Comparison of ENCODE assay signal across 10 cellular contexts in the genomic region with DNA sequence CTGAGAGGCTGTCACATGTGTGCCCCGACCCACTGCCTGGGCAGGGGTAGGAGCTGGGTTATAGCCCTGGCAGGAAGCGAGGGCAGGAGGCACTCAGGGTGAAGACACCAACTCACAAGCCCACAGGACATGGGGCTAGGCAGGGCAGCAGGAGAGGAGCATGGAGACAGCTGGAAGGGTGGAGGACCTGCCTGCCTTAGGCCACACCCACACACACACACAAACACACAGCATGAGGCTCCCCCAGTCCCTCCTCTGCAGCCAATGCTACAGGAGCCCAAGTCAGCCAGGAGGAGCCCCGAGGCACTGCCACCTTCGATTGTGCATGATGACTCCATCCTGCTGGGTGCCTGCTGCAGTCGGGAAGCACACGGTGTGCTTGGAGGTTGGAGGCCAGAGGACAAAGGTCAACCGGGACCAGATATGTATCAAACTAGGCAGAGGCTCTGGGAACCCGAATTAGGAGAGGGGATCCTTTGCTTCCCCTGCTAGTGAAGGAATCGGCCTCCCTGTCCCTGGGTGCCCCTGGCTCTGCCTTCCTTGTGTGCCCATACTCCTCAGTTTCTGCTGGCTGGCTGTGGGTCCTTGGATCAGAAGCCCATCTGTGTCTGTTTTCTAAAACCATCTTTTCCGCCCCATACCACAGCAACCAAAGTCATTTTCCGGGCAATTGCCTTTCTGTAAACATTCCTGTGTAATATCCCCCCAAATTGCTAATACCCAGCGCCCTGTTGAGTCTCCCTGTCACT. TPM values are rescaled to one million over a fixed set of nuclear protein-coding genes. Genes with fewer than 3 reads are reported as not detected.
DNase-seq lines count a peak whose midpoint lies in the region; ATAC-seq and TF ChIP-seq lines count a peak whose summit lies in the region.
"Had no signal": no experiment of that assay in that cellular context is flagged by ENCODE, and none has a peak within 500 bp of the region (broad histone marks: within the 10 kb centered on the region; RNA-seq: fewer than 3 reads in every experiment).

No MANE protein-coding gene starts in this region.

- ATAC-seq in HG03039 (IDR thresholded peaks at IDR 0.05; ENCODE audit: unreplicated experiment) (no peak), gastroesophageal sphincter (no peak)
- ATAC-seq in activated CD4-positive, CD25-positive, alpha-beta regulatory T cell treated with anti-CD3 and anti-CD28 coated beads, Interleukin-2, amount 50 U/mL, for 24 hours, result no peak

- no peak overlapping the region for H4K5ac ChIP-seq in mesendoderm (ENCODE audit: low read length)

- H3K36me3 ChIP-seq in mesendoderm (ENCODE audit: control insufficient read depth, insufficient read depth, low read length), result no peaks in the 10 kb centered on the region
- no peaks in the 10 kb centered on the region for H3K36me3 ChIP-seq in gastroesophageal sphincter
- H3K36me3 ChIP-seq: SJSA1, suprapubic skin had no signal

- no peak for TF ChIP-seq POLR2A in gastroesophageal sphincter (IDR thresholded peaks at IDR 0.05)

- no peak overlapping the region for H2BK5ac ChIP-seq in mesendoderm (ENCODE audit: low read length)

- no peak overlapping the region for H3K4ac ChIP-seq in mesendoderm (ENCODE audit: low read depth, low read length)

- peak overlapping the region; percentile 34 for H3K56ac ChIP-seq in mesendoderm (ENCODE audit: low read length)

- DNase-seq in DMS53 (lab: John Stamatoyannopoulos, UW) (peak; percentile 68), DMS53 treated with DMSO at 0.1 percent for 48 hours (lab: John Stamatoyannopoulos, UW; ENCODE audit: unreplicated experiment) (no peak), M059J (ENCODE audit: low read depth) (peak; percentile 44), mesendoderm (peak; percentile 67)

- H2AK5ac ChIP-seq in mesendoderm (ENCODE audit: low read length), result no peak overlapping the region

- H3K9ac ChIP-seq in mesendoderm (ENCODE audit: low read length), result no peak overlapping the region

- no peaks in the 10 kb centered on the region for H3K27me3 ChIP-seq in mesendoderm (ENCODE audit: insufficient read depth, low read length, poor library complexity)
- peaks cover 75% of the 10 kb centered on the region for H3K27me3 ChIP-seq in gastroesophageal sphincter

- no peak overlapping the region for H3K4me3 ChIP-seq in mesendoderm (ENCODE audit: low read length)
- no peak overlapping the region for H3K4me3 ChIP-seq in gastroesophageal sphincter
- H3K4me3 ChIP-seq: SJSA1, suprapubic skin had no signal

- H3K4me1 ChIP-seq in mesendoderm (ENCODE audit: control insufficient read depth, low read depth, low read length) (peaks cover 2% of the 10 kb centered on the region), gastroesophageal sphincter (peaks cover 0 to 27% (median 0%) of the 10 kb centered on the region in 3 donors)
- H3K4me1 ChIP-seq: SJSA1 had no signal

- H3K79me1 ChIP-seq in mesendoderm (ENCODE audit: low read length), result no peaks in the 10 kb centered on the region

- no peak overlapping the region for H3K18ac ChIP-seq in mesendoderm (ENCODE audit: low read length)

- no CpG with 5 or more reads among the region's 12 CpGs for WGBS in mesendoderm (ENCODE audit: extremely low coverage, insufficient coverage, low lambda C conversion rate)
- 77% methylated on average over 3 of the region's 12 CpGs; no CpG with 5 or more reads in 1 of the 2 donors for WGBS in gastroesophageal sphincter (ENCODE audit: low coverage in 1 of 2), 2 donors

- no peak overlapping the region for H4K8ac ChIP-seq in mesendoderm (ENCODE audit: low read depth, low read length)

- no peak overlapping the region for H3K23ac ChIP-seq in mesendoderm (ENCODE audit: low read length)

- no peaks in the 10 kb centered on the region for H3K9me3 ChIP-seq in gastroesophageal sphincter
- H3K9me3 ChIP-seq: SJSA1, suprapubic skin had no signal

- H2BK120ac ChIP-seq in mesendoderm (ENCODE audit: low read depth, low read length), result no peak overlapping the region

- H3K79me2 ChIP-seq in mesendoderm (ENCODE audit: control insufficient read depth, insufficient read depth, low read length), result no peaks in the 10 kb centered on the region

- TF ChIP-seq CTCF in VCaP (conservative IDR thresholded peaks at IDR 0.05) (no peak), gastroesophageal sphincter (IDR thresholded peaks at IDR 0.05) (no peak)

- peak overlapping the region; percentile 22; the same call in 1 of the 2 replicates for H3K27ac ChIP-seq in VCaP
- no peak overlapping the region for H3K27ac ChIP-seq in mesendoderm (ENCODE audit: low read depth, low read length)
- H3K27ac ChIP-seq in gastroesophageal sphincter, result no peak overlapping the region
- H3K27ac ChIP-seq: SJSA1, suprapubic skin had no signal

- H2BK15ac ChIP-seq in mesendoderm (replicated peaks; ENCODE audit: low read depth), result no peak overlapping the region

- TF ChIP-seq EP300 in gastroesophageal sphincter (IDR thresholded peaks at IDR 0.05), result no peak

- H3K4me2 ChIP-seq in mesendoderm (ENCODE audit: low read length), result no peak overlapping the region

RNA-seq across cellular contexts. Expression of gene SRCIN1, which starts 20.5 kb away (rescaled TPM):
- not detected in 2 replicates for total RNA-seq in M059J (2014; rRNA removed; shearing (Covaris generic))
- polyA plus RNA-seq in mesendoderm (2013, experiment 1 of 2), result 1.5 TPM
- polyA plus RNA-seq in mesendoderm (2013, experiment 2 of 2), result 0.97 TPM
- total RNA-seq in gastroesophageal sphincter, result 1 to 10 TPM in 2 of 4 donors, under 1 TPM in 2; 0.67 to 2.6 (median 1.5) TPM
- total RNA-seq: SJSA1 had no signal
